2 cellular contexts compared by ENCODE assay signal in genomic region chr2:186570587-186570986, GRCh38.
TF ChIP-seq lines count a peak whose summit lies in the region.

No MANE protein-coding gene starts in this region.

TF ChIP-seq in HCT116, 20 proteins besides CTCF, POLR2A, EP300 and RAD21 (continued from another document):
- TF ChIP-seq EZH2phosphoT487 (IDR thresholded peaks at IDR 0.05; ENCODE audit: borderline replicate concordance) (no peak), ZNF274 (IDR thresholded peaks at IDR 0.05; ENCODE audit: low read depth, low read length) (no peak), FOSL1 (IDR thresholded peaks at IDR 0.05; ENCODE audit: low read depth) (peak; percentile 48), ATF3 (IDR thresholded peaks at IDR 0.05) (no peak), REST (IDR thresholded peaks at IDR 0.05; ENCODE audit: low read depth) (no peak), JUND (IDR thresholded peaks at IDR 0.05) (0 out of 2 replicates have a peak, but pooled peaks have one; percentile 23), CBX3 (IDR thresholded peaks at IDR 0.05; ENCODE audit: low read depth) (no peak), EZH2 (IDR thresholded peaks at IDR 0.05) (no peak), SIN3A (IDR thresholded peaks at IDR 0.05; ENCODE audit: low read depth) (no peak), SP1 (IDR thresholded peaks at IDR 0.05; ENCODE audit: low read depth) (no peak), ZBTB33 (IDR thresholded peaks at IDR 0.05; ENCODE audit: extremely low read depth, insufficient replicate concordance, low read length) (no peak), SRF (IDR thresholded peaks at IDR 0.05; ENCODE audit: low read depth) (no peak), POLR2AphosphoS5 (IDR thresholded peaks at IDR 0.05; ENCODE audit: low read depth, low read length) (no peak), ELF1 (IDR thresholded peaks at IDR 0.05; ENCODE audit: borderline replicate concordance, low read depth) (no peak), TCF7L2 (IDR thresholded peaks at IDR 0.05; ENCODE audit: borderline replicate concordance, extremely low read depth, insufficient read depth, insufficient read length) (no peak)

TF ChIP-seq in SK-N-SH treated with all-trans-retinoic acid at 6 μM for 48 hours, 23 proteins besides CTCF, POLR2A, EP300 and RAD21 (continued from another document):
- TF ChIP-seq CSRNP3 (CRISPR knock-in tag; IDR thresholded peaks at IDR 0.05) (no peak), BACH2 (CRISPR knock-in tag; IDR thresholded peaks at IDR 0.05; ENCODE audit: borderline replicate concordance) (no peak), TOX (CRISPR knock-in tag; IDR thresholded peaks at IDR 0.05; ENCODE audit: borderline replicate concordance) (no peak), SNAI2 (CRISPR knock-in tag; IDR thresholded peaks at IDR 0.05) (no peak), CREB5 (CRISPR knock-in tag; IDR thresholded peaks at IDR 0.05; ENCODE audit: low read depth) (no peak), ARNTL (CRISPR knock-in tag; IDR thresholded peaks at IDR 0.05; ENCODE audit: borderline replicate concordance, low read depth) (no peak), ZFP30 (CRISPR knock-in tag; IDR thresholded peaks at IDR 0.05) (no peak), OSR1 (CRISPR knock-in tag; IDR thresholded peaks at IDR 0.05) (no peak), PPARA (CRISPR knock-in tag; IDR thresholded peaks at IDR 0.05; ENCODE audit: borderline replicate concordance) (no peak), RARB (CRISPR knock-in tag; IDR thresholded peaks at IDR 0.05) (no peak)
